Comparison of ENCODE assay signal across 28 cellular contexts in genomic region chr12:82242729-82243128, GRCh38.
"Had no signal": no experiment of that assay in that cellular context is flagged by ENCODE, and none has a peak within 500 bp of the region (broad histone marks: within the 10 kb centered on the region; RNA-seq: fewer than 3 reads in every experiment).

No MANE protein-coding gene starts in this region.

- FAIRE-seq: TTC549 had no signal

- ATAC-seq: activated CD8-positive, alpha-beta T cell treated with anti-CD3 and anti-CD28 coated beads, Interleukin-2, amount 10 ng/mL, durations not matched to agents 7 days and 5 days; Panc1 had no signal

- DNase-seq: activated CD4-positive, alpha-beta T cell treated with anti-CD3 and anti-CD28 coated beads, Interleukin-2, amount 10 ng/mL, durations not matched to agents 24 days and 14 days; activated CD4-positive, alpha-beta T cell treated with anti-CD3 and anti-CD28 coated beads, Interleukin-2, amount 50 U/mL, for 4 hours; activated CD8-positive, alpha-beta T cell treated with anti-CD3 and anti-CD28 coated beads, Interleukin-2, amount 10 ng/mL, durations not matched to agents 7 days and 5 days; activated gamma-delta T cell; activated naive CD4-positive, alpha-beta T cell treated with Interleukin-2 at 50 U/mL for 16 hours; activated naive CD8-positive, alpha-beta T cell treated with anti-CD3 and anti-CD28 coated beads, Interleukin-2, amount 10 ng/mL, durations not matched to agents 7 days and 5 days; activated T-cell treated with anti-CD3 and anti-CD28 coated beads, Interleukin-2, amount 50 U/mL, for 24 hours; amygdala; cerebellar nuclear complex; MM.1S; MV-4-11; NCI-H1092; NCI-H1417; NCI-H146; NCI-H187 treated with DMSO at 0.1 percent for 48 hours; NCI-H2081; NCI-H2171 treated with DMSO at 0.1 percent for 48 hours; NCI-H2227 treated with DMSO at 0.1 percent for 48 hours; NCI-H446 treated with DMSO at 0.1 percent for 48 hours; NCI-H524; NCI-H69; NCI-H82; SHP77; SK-N-SH had no signal

- H3K27ac ChIP-seq: ascending aorta, SJSA1 had no signal

- H3K4me1 ChIP-seq: ascending aorta, SJSA1 had no signal

- H3K9me3 ChIP-seq: ascending aorta, SJSA1, SK-N-SH had no signal

- H3K27me3 ChIP-seq: ascending aorta, SJSA1 had no signal

- H3K36me3 ChIP-seq: ascending aorta, SJSA1 had no signal

- H3K4me3 ChIP-seq: ascending aorta, SJSA1 had no signal
